ENCODE assay signal across 8 cellular contexts in genomic region chr6:30541515-30542403, GRCh38. TPM values are rescaled to one million over a fixed set of nuclear protein-coding genes. Genes with fewer than 3 reads are reported as not detected.
A peak's percentile ranks its signal among the peaks of the same experiment; 100 is the strongest.
DNase-seq lines count a peak whose midpoint lies in the region; ATAC-seq and TF ChIP-seq lines count a peak whose summit lies in the region.

No MANE protein-coding gene starts in this region.

- intact Hi-C loops in activated T-helper 2 cell treated with anti-CD3 and anti-CD28 coated beads, Interferon-gamma antibody, Interleukin-2, Interleukin-4, amounts not matched to agents 10 μg/mL and 5 μg/mL and 100 μg/mL, durations not matched to agents 14 hours and 24 hours and 36 hours (cut with micrococcal nuclease), result loop anchor here (2.0 to 5.0 kb wide), 2 partner anchors 45 to 56 kb away; no protein-coding TSS in a partner anchor

- peak overlapping the region; percentile 67 for H3K4me3 Mint-ChIP-seq in activated T-helper 2 cell treated with anti-CD3 and anti-CD28 coated beads, Interferon-gamma antibody, Interleukin-2, Interleukin-4, amounts not matched to agents 10 μg/mL and 5 μg/mL and 100 μg/mL, durations not matched to agents 14 hours and 24 hours and 36 hours (ENCODE audit: low read depth)
- peak overlapping the region; percentile 85 for H3K4me3 Mint-ChIP-seq in natural killer cell treated with Interleukin-12 subunit alpha and Interleukin-12 subunit beta and Interleukin-15 and Interleukin-18, amount 100 ng/mL, for 72 hours
- H3K4me3 Mint-ChIP-seq in stimulated activated naive B cell treated with anti-CD40 and anti-IgM and Interleukin-4, amounts not matched to agents 10 μg/mL and 1 μg/mL and 100 μg/mL, for 72 hours, result peak overlapping the region; percentile 65 to 84

- POLR2A ChIA-PET in RWPE1 (lab: Yijun Ruan, JAX; ENCODE audit: low non-redundant PET), result no interaction called here

- CTCF ChIA-PET in RWPE1 (lab: Yijun Ruan, JAX), result interaction anchor here (0.6 to 2.3 kb wide), 24 partner anchors 10 to 1400 kb away, joined by 3 to 25 read pairs (median 4); no protein-coding TSS in a partner anchor

- H3K27ac Mint-ChIP-seq in activated T-helper 2 cell treated with anti-CD3 and anti-CD28 coated beads, Interferon-gamma antibody, Interleukin-2, Interleukin-4, amounts not matched to agents 10 μg/mL and 5 μg/mL and 100 μg/mL, durations not matched to agents 14 hours and 24 hours and 36 hours, result peak overlapping the region; percentile 23
- peak overlapping the region; percentile 16 to 36 for H3K27ac Mint-ChIP-seq in natural killer cell treated with Interleukin-12 subunit alpha and Interleukin-12 subunit beta and Interleukin-15 and Interleukin-18, amount 100 ng/mL, for 72 hours
- H3K27ac Mint-ChIP-seq in stimulated activated naive B cell treated with anti-CD40 and anti-IgM and Interleukin-4, amounts not matched to agents 10 μg/mL and 1 μg/mL and 100 μg/mL, for 72 hours, result peak overlapping the region; percentile 53

- peaks cover 1% of the 10 kb centered on the region for H3K27me3 Mint-ChIP-seq in activated T-helper 2 cell treated with anti-CD3 and anti-CD28 coated beads, Interferon-gamma antibody, Interleukin-2, Interleukin-4, amounts not matched to agents 10 μg/mL and 5 μg/mL and 100 μg/mL, durations not matched to agents 14 hours and 24 hours and 36 hours (ENCODE audit: low read depth)
- no peaks in the 10 kb centered on the region for H3K27me3 Mint-ChIP-seq in natural killer cell treated with Interleukin-12 subunit alpha and Interleukin-12 subunit beta and Interleukin-15 and Interleukin-18, amount 100 ng/mL, for 72 hours
- H3K27me3 Mint-ChIP-seq in stimulated activated naive B cell treated with anti-CD40 and anti-IgM and Interleukin-4, amounts not matched to agents 10 μg/mL and 1 μg/mL and 100 μg/mL, for 72 hours, result no peaks in the 10 kb centered on the region

- peak; percentile 79 to 86 for ATAC-seq in natural killer cell treated with Interleukin-12 subunit alpha and Interleukin-12 subunit beta and Interleukin-15 and Interleukin-18, amount 100 ng/mL, for 72 hours
- ATAC-seq in stimulated activated naive B cell treated with anti-CD40 and anti-IgM and Interleukin-4, amounts not matched to agents 10 μg/mL and 1 μg/mL and 100 μg/mL, for 72 hours (replicated peaks), result peak; percentile 87 to 88
- no peak for ATAC-seq in GM18520 (IDR thresholded peaks at IDR 0.05; ENCODE audit: unreplicated experiment)

- H3K9me3 Mint-ChIP-seq in activated T-helper 2 cell treated with anti-CD3 and anti-CD28 coated beads, Interferon-gamma antibody, Interleukin-2, Interleukin-4, amounts not matched to agents 10 μg/mL and 5 μg/mL and 100 μg/mL, durations not matched to agents 14 hours and 24 hours and 36 hours, result no peaks in the 10 kb centered on the region
- no peaks in the 10 kb centered on the region for H3K9me3 Mint-ChIP-seq in natural killer cell treated with Interleukin-12 subunit alpha and Interleukin-12 subunit beta and Interleukin-15 and Interleukin-18, amount 100 ng/mL, for 72 hours
- H3K9me3 Mint-ChIP-seq in stimulated activated naive B cell treated with anti-CD40 and anti-IgM and Interleukin-4, amounts not matched to agents 10 μg/mL and 1 μg/mL and 100 μg/mL, for 72 hours, result no peaks in the 10 kb centered on the region

- peaks cover 14% of the 10 kb centered on the region for H3K36me3 Mint-ChIP-seq in activated T-helper 2 cell treated with anti-CD3 and anti-CD28 coated beads, Interferon-gamma antibody, Interleukin-2, Interleukin-4, amounts not matched to agents 10 μg/mL and 5 μg/mL and 100 μg/mL, durations not matched to agents 14 hours and 24 hours and 36 hours (ENCODE audit: low read depth)
- no peaks in the 10 kb centered on the region for H3K36me3 Mint-ChIP-seq in natural killer cell treated with Interleukin-12 subunit alpha and Interleukin-12 subunit beta and Interleukin-15 and Interleukin-18, amount 100 ng/mL, for 72 hours
- peaks cover 6 to 12% of the 10 kb centered on the region in 2 donors for H3K36me3 Mint-ChIP-seq in stimulated activated naive B cell treated with anti-CD40 and anti-IgM and Interleukin-4, amounts not matched to agents 10 μg/mL and 1 μg/mL and 100 μg/mL, for 72 hours

- H3K4me3 ChIP-seq in LNCaP clone FGC (ENCODE audit: low read depth, low read length), result peak overlapping the region; percentile 3

- TF ChIP-seq CTCF in GM12872 (IDR thresholded peaks at IDR 0.05; ENCODE audit: insufficient read depth, low read depth, low read length), result peak; percentile 98
- peak; percentile 95 for TF ChIP-seq CTCF in LNCaP clone FGC (IDR thresholded peaks at IDR 0.05; ENCODE audit: control insufficient read depth, extremely low read depth, insufficient read depth)
- peak; percentile 97 for TF ChIP-seq CTCF in RWPE1 (conservative IDR thresholded peaks at IDR 0.05; ENCODE audit: low read depth)

- peaks cover 31% of the 10 kb centered on the region for H3K4me1 Mint-ChIP-seq in activated T-helper 2 cell treated with anti-CD3 and anti-CD28 coated beads, Interferon-gamma antibody, Interleukin-2, Interleukin-4, amounts not matched to agents 10 μg/mL and 5 μg/mL and 100 μg/mL, durations not matched to agents 14 hours and 24 hours and 36 hours (ENCODE audit: low read depth)
- H3K4me1 Mint-ChIP-seq in natural killer cell treated with Interleukin-12 subunit alpha and Interleukin-12 subunit beta and Interleukin-15 and Interleukin-18, amount 100 ng/mL, for 72 hours (ENCODE audit: low read depth in 2 of 2), result peaks cover 28 to 34% of the 10 kb centered on the region in 2 donors
- H3K4me1 Mint-ChIP-seq in stimulated activated naive B cell treated with anti-CD40 and anti-IgM and Interleukin-4, amounts not matched to agents 10 μg/mL and 1 μg/mL and 100 μg/mL, for 72 hours, result peaks cover 31 to 32% of the 10 kb centered on the region in 2 donors

- no peak overlapping the region for H3K27ac ChIP-seq in RWPE1

- DNase-seq in LNCaP clone FGC (ENCODE audit: low read depth) (peak; percentile 59), RWPE1 (ENCODE audit: low spot score) (peak; percentile 62), fibroblast of peridontal ligament (ENCODE audit: extremely low read depth) (peak; percentile 92)
- peak; percentile 71 for DNase-seq in activated T-helper 2 cell treated with anti-CD3 and anti-CD28 coated beads, Interferon-gamma antibody, Interleukin-2, Interleukin-4, amounts not matched to agents 10 μg/mL and 5 μg/mL and 100 μg/mL, durations not matched to agents 14 hours and 24 hours and 36 hours (ENCODE audit: low spot score)
- peak; percentile 88 for DNase-seq in natural killer cell treated with Interleukin-12 subunit alpha and Interleukin-12 subunit beta and Interleukin-15 and Interleukin-18, amount 100 ng/mL, for 72 hours (ENCODE audit: low spot score)
- DNase-seq in stimulated activated naive B cell treated with anti-CD40 and anti-IgM and Interleukin-4, amounts not matched to agents 10 μg/mL and 1 μg/mL and 100 μg/mL, for 72 hours, result peak; percentile 65

RNA-seq across cellular contexts. Expression of gene GNL1, which starts 14.5 kb away (rescaled TPM):
- 79.8 and 88.2 TPM in 2 replicates for total RNA-seq in activated T-helper 2 cell treated with anti-CD3 and anti-CD28 coated beads, Interferon-gamma antibody, Interleukin-2, Interleukin-4, amounts not matched to agents 10 μg/mL and 5 μg/mL and 100 μg/mL, durations not matched to agents 14 hours and 24 hours and 36 hours
- total RNA-seq in natural killer cell treated with Interleukin-12 subunit alpha and Interleukin-12 subunit beta and Interleukin-15 and Interleukin-18, amount 100 ng/mL, for 72 hours, result 10 to 100 TPM; 59.8 to 70.5 TPM

RNA-seq across cellular contexts. Expression of gene PRR3, which starts 15.3 kb away (rescaled TPM):
- 35.0 and 36.6 TPM in 2 replicates for total RNA-seq in activated T-helper 2 cell treated with anti-CD3 and anti-CD28 coated beads, Interferon-gamma antibody, Interleukin-2, Interleukin-4, amounts not matched to agents 10 μg/mL and 5 μg/mL and 100 μg/mL, durations not matched to agents 14 hours and 24 hours and 36 hours
- total RNA-seq in natural killer cell treated with Interleukin-12 subunit alpha and Interleukin-12 subunit beta and Interleukin-15 and Interleukin-18, amount 100 ng/mL, for 72 hours, result 10 to 100 TPM; 13.0 to 23.8 TPM

RNA-seq across cellular contexts. Expression of gene ABCF1, which starts 29.5 kb away (rescaled TPM):
- 102 and 112 TPM in 2 replicates for total RNA-seq in activated T-helper 2 cell treated with anti-CD3 and anti-CD28 coated beads, Interferon-gamma antibody, Interleukin-2, Interleukin-4, amounts not matched to agents 10 μg/mL and 5 μg/mL and 100 μg/mL, durations not matched to agents 14 hours and 24 hours and 36 hours
- 100 to 1,000 TPM in 1 of 2 donors, 10 to 100 TPM in 1; 94.8 to 122 TPM for total RNA-seq in natural killer cell treated with Interleukin-12 subunit alpha and Interleukin-12 subunit beta and Interleukin-15 and Interleukin-18, amount 100 ng/mL, for 72 hours

RNA-seq across cellular contexts. Expression of gene HLA-E, which starts 52.5 kb away (rescaled TPM):
- 358 and 360 TPM in 2 replicates for total RNA-seq in activated T-helper 2 cell treated with anti-CD3 and anti-CD28 coated beads, Interferon-gamma antibody, Interleukin-2, Interleukin-4, amounts not matched to agents 10 μg/mL and 5 μg/mL and 100 μg/mL, durations not matched to agents 14 hours and 24 hours and 36 hours
- total RNA-seq in natural killer cell treated with Interleukin-12 subunit alpha and Interleukin-12 subunit beta and Interleukin-15 and Interleukin-18, amount 100 ng/mL, for 72 hours, result 100 to 1,000 TPM; 355 to 567 TPM
